In genomic region chr11:61332266-61332822, GRCh38 we compare ENCODE assay signal across 8 cellular contexts. TPM values are rescaled to one million over a fixed set of nuclear protein-coding genes. Genes with fewer than 3 reads are reported as not detected.
A peak's percentile ranks its signal among the peaks of the same experiment; 100 is the strongest.
DNase-seq lines count a peak whose midpoint lies in the region; ATAC-seq lines count a peak whose summit lies in the region.

No MANE protein-coding gene starts in this region.

- no peaks in the 10 kb centered on the region for H3K9me3 Mint-ChIP-seq in activated naive CD8-positive, alpha-beta T cell treated with anti-CD3 and anti-CD28 coated beads, Interleukin-2, amount 10 ng/mL, durations not matched to agents 7 days and 5 days

- H3K27me3 Mint-ChIP-seq in activated naive CD8-positive, alpha-beta T cell treated with anti-CD3 and anti-CD28 coated beads, Interleukin-2, amount 10 ng/mL, durations not matched to agents 7 days and 5 days = no peaks in the 10 kb centered on the region

- H3K4me3 ChIP-seq in iPS DF 6.9 (ENCODE audit: low read length) = peak overlapping the region; percentile 95
- H3K4me3 ChIP-seq in skin epidermis = peak overlapping the region; percentile 69 to 96 (median 89)

- H3K27ac ChIP-seq in iPS DF 6.9 (ENCODE audit: low read length) = no peak overlapping the region
- peak overlapping the region; percentile 79 to 99 (median 95) for H3K27ac ChIP-seq in skin epidermis

- H3K27me3 ChIP-seq in iPS DF 6.9 (ENCODE audit: control insufficient read depth, insufficient read depth, low read length) = no peaks in the 10 kb centered on the region

- no peak for DNase-seq in activated naive CD8-positive, alpha-beta T cell treated with anti-CD3 and anti-CD28 coated beads, Interleukin-2, amount 10 ng/mL, durations not matched to agents 7 days and 5 days
- DNase-seq in iPS DF 6.9 (ENCODE audit: low read depth, low spot score) = no peak
- no peak for DNase-seq in UCSD-AML1 (lab: John Stamatoyannopoulos, UW; ENCODE audit: unreplicated experiment)

- H3K36me3 Mint-ChIP-seq in activated naive CD8-positive, alpha-beta T cell treated with anti-CD3 and anti-CD28 coated beads, Interleukin-2, amount 10 ng/mL, durations not matched to agents 7 days and 5 days = peaks cover 13% of the 10 kb centered on the region

- POLR2A ChIA-PET in activated naive CD8-positive, alpha-beta T cell treated with anti-CD3 and anti-CD28 coated beads, Interleukin-2, amount 10 ng/mL, durations not matched to agents 7 days and 5 days (lab: Charles Lee) = interaction anchor here (1.1 kb wide), 1 partner anchor 29 kb away, joined by 9 read pairs; the partner anchor contains the start of genes CYB561A3 and TMEM138

- WGBS in iPS DF 6.9 (ENCODE audit: insufficient coverage, insufficient read length) = no CpG with 5 or more reads among the region's 27 CpGs

- H3K36me3 ChIP-seq in ES-I3 (ENCODE audit: insufficient read depth, low read length) (peaks cover 20% of the 10 kb centered on the region), iPS DF 6.9 (ENCODE audit: control insufficient read depth, insufficient read depth, low read length) (peaks cover 6% of the 10 kb centered on the region; the same call in 1 of the 2 replicates)

- H3K4me1 Mint-ChIP-seq in activated naive CD8-positive, alpha-beta T cell treated with anti-CD3 and anti-CD28 coated beads, Interleukin-2, amount 10 ng/mL, durations not matched to agents 7 days and 5 days = peaks cover 62% of the 10 kb centered on the region

- ATAC-seq in HG03460 (IDR thresholded peaks at IDR 0.05; ENCODE audit: unreplicated experiment) = peak; percentile 4
- no peak for ATAC-seq in activated naive CD8-positive, alpha-beta T cell treated with anti-CD3 and anti-CD28 coated beads, Interleukin-2, amount 10 ng/mL, durations not matched to agents 7 days and 5 days (ENCODE audit: low read depth)
- ATAC-seq in HG03442 (IDR thresholded peaks at IDR 0.05; ENCODE audit: unreplicated experiment) = no peak
- no peak for ATAC-seq in HG03342 (IDR thresholded peaks at IDR 0.05; ENCODE audit: unreplicated experiment)

- peaks cover 11% of the 10 kb centered on the region for H3K4me1 ChIP-seq in ES-I3 (ENCODE audit: insufficient read depth, low read length)
- H3K4me1 ChIP-seq in iPS DF 6.9 (ENCODE audit: control insufficient read depth, insufficient read depth, low read length) = peaks cover 3% of the 10 kb centered on the region

- peak overlapping the region; percentile 88 for H3K9ac ChIP-seq in ES-I3 (ENCODE audit: low read depth, low read length)

- H3K4me3 Mint-ChIP-seq in activated naive CD8-positive, alpha-beta T cell treated with anti-CD3 and anti-CD28 coated beads, Interleukin-2, amount 10 ng/mL, durations not matched to agents 7 days and 5 days = peak overlapping the region; percentile 98

- H3K9me3 ChIP-seq in ES-I3 (ENCODE audit: control insufficient read depth, insufficient read depth, low read length) (no peaks in the 10 kb centered on the region), iPS DF 6.9 (ENCODE audit: control insufficient read depth, insufficient read depth, low read length) (no peaks in the 10 kb centered on the region)

- peak overlapping the region; percentile 88 for H3K27ac Mint-ChIP-seq in activated naive CD8-positive, alpha-beta T cell treated with anti-CD3 and anti-CD28 coated beads, Interleukin-2, amount 10 ng/mL, durations not matched to agents 7 days and 5 days

RNA-seq across cellular contexts. Expression of gene DDB1, which starts 0.6 kb away (rescaled TPM):
- 100 to 1,000 TPM; 168 to 181 TPM for total RNA-seq in activated naive CD8-positive, alpha-beta T cell treated with anti-CD3 and anti-CD28 coated beads, Interleukin-2, amount 10 ng/mL, durations not matched to agents 7 days and 5 days

RNA-seq across cellular contexts. Expression of gene TKFC, which starts 0.7 kb away (rescaled TPM):
- total RNA-seq in activated naive CD8-positive, alpha-beta T cell treated with anti-CD3 and anti-CD28 coated beads, Interleukin-2, amount 10 ng/mL, durations not matched to agents 7 days and 5 days = 10 to 100 TPM; 31.5 to 34.3 TPM

RNA-seq across cellular contexts. Expression of gene CYB561A3, which starts 29.3 kb away (rescaled TPM):
- total RNA-seq in activated naive CD8-positive, alpha-beta T cell treated with anti-CD3 and anti-CD28 coated beads, Interleukin-2, amount 10 ng/mL, durations not matched to agents 7 days and 5 days = 10 to 100 TPM; 43.6 to 44.7 TPM

RNA-seq across cellular contexts. Expression of gene TMEM138, which starts 29.8 kb away (rescaled TPM):
- 10 to 100 TPM; 53.4 to 57.7 TPM for total RNA-seq in activated naive CD8-positive, alpha-beta T cell treated with anti-CD3 and anti-CD28 coated beads, Interleukin-2, amount 10 ng/mL, durations not matched to agents 7 days and 5 days

RNA-seq across cellular contexts. Expression of gene VWCE, which starts 37.2 kb away (rescaled TPM):
- 1 to 10 TPM; 2.4 to 3.1 TPM for total RNA-seq in activated naive CD8-positive, alpha-beta T cell treated with anti-CD3 and anti-CD28 coated beads, Interleukin-2, amount 10 ng/mL, durations not matched to agents 7 days and 5 days
